Comparison of ENCODE assay signal across 11 cellular contexts in genomic region chr1:226640288-226640687, GRCh38.
A peak's percentile ranks its signal among the peaks of the same experiment; 100 is the strongest.
DNase-seq lines count a peak whose midpoint lies in the region; ATAC-seq and TF ChIP-seq lines count a peak whose summit lies in the region.
"Had no signal": no experiment of that assay in that cellular context is flagged by ENCODE, and none has a peak within 500 bp of the region (broad histone marks: within the 10 kb centered on the region; RNA-seq: fewer than 3 reads in every experiment).

No MANE protein-coding gene starts in this region.

- H3K27ac ChIP-seq in heart left ventricle (peak overlapping the region in 3 of 12 donors; percentile 2 to 81 (median 29)), muscle layer of duodenum (ENCODE audit: low read length) (peak overlapping the region; percentile 39), aorta (ENCODE audit: low read depth in 1 of 2, low read length in 2 of 2) (no peak overlapping the region)

- peaks cover 0 to 50% (median 23%) of the 10 kb centered on the region in 12 donors for H3K4me1 ChIP-seq in heart left ventricle
- peaks cover 11 to 82% of the 10 kb centered on the region in 2 donors for H3K4me1 ChIP-seq in muscle layer of duodenum (ENCODE audit: control insufficient read depth in 1 of 2, insufficient read depth in 2 of 2, low read length in 2 of 2)
- H3K4me1 ChIP-seq in aorta (ENCODE audit: control insufficient read depth in 1 of 2, insufficient read depth in 2 of 2, low read length in 2 of 2), result no peaks in the 10 kb centered on the region

- WGBS in heart left ventricle, 4 donors, result 72 to 75% (median 74%) methylated on average over 8 of the region's 8 CpGs
- WGBS in aorta, 2 donors, result 91 to 93% methylated on average over 8 of the region's 8 CpGs

- in situ Hi-C loops in GM13976 (cut with MboI; ENCODE audit: low sequenced_read_pairs, unreplicated experiment), result loop anchor here (25.0 kb wide), 1 partner anchor 797 kb away; no protein-coding TSS in a partner anchor

- H3K4me3 ChIP-seq in heart left ventricle, result no peak overlapping the region
- H3K4me3 ChIP-seq in muscle layer of duodenum (ENCODE audit: low read depth in 1 of 2, low read length in 2 of 2), result no peak overlapping the region
- no peak overlapping the region for H3K4me3 ChIP-seq in aorta (ENCODE audit: low read length in 2 of 2)

- H3K9me3 ChIP-seq in heart left ventricle, result no peaks in the 10 kb centered on the region
- no peaks in the 10 kb centered on the region for H3K9me3 ChIP-seq in muscle layer of duodenum (ENCODE audit: control insufficient read depth in 1 of 2, low read length in 2 of 2)
- H3K9me3 ChIP-seq in aorta (ENCODE audit: control insufficient read depth, low read length), result no peaks in the 10 kb centered on the region
- H3K9me3 ChIP-seq: BE2C had no signal

- H3K4me3 Mint-ChIP-seq in activated T-helper 17 cell treated with anti-CD3 and anti-CD28 coated beads, Interleukin-2, amount 50 U/mL, for 72 hours, result no peak overlapping the region

- ATAC-seq in heart left ventricle, result no peak
- no peak for ATAC-seq in left cardiac atrium
- no peak for ATAC-seq in activated T-helper 17 cell treated with anti-CD3 and anti-CD28 coated beads, Interleukin-2, amount 50 U/mL, for 72 hours (replicated peaks)
- ATAC-seq in aorta (ENCODE audit: low FRiP score), result no peak

- peaks cover 92% of the 10 kb centered on the region for H3K36me3 Mint-ChIP-seq in activated T-helper 17 cell treated with anti-CD3 and anti-CD28 coated beads, Interleukin-2, amount 50 U/mL, for 72 hours (ENCODE audit: low read depth)

- POLR2A ChIA-PET in HEK293T (lab: Yijun Ruan, JAX), result interaction anchor here (1.3 kb wide), 1 partner anchor 174 kb away, joined by 3 read pairs; no protein-coding TSS in a partner anchor

- peaks cover 28% of the 10 kb centered on the region for H3K4me1 Mint-ChIP-seq in activated T-helper 17 cell treated with anti-CD3 and anti-CD28 coated beads, Interleukin-2, amount 50 U/mL, for 72 hours

- intact Hi-C loops in heart left ventricle (cut with DNase I), result loop anchor here in 1 of 10 donors (10.0 kb wide), 1 partner anchor 95 kb away; the partner anchor contains the start of gene ITPKB
- intact Hi-C loops in left cardiac atrium (cut with DNase I), result no loop called here
- intact Hi-C loops in aorta (cut with DNase I), result no loop called here

- TF ChIP-seq POLR2A in heart left ventricle (IDR thresholded peaks at IDR 0.05), result no peak

- DNase-seq in heart left ventricle (peak in 3 of 5 donors; percentile 17 to 51 (median 28)), left cardiac atrium (no peak), aorta (peak; percentile 24 to 48), GM13976 (ENCODE audit: low spot score) (no peak), iPS-NIHi11 (ENCODE audit: low spot score) (no peak), HEK293T (ENCODE audit: extremely low spot score) (no peak)
- DNase-seq: activated T-cell treated with anti-CD3 and anti-CD28 coated beads for 4 hours, BE2C, erythroblast had no signal

- no peaks in the 10 kb centered on the region for H3K27me3 Mint-ChIP-seq in activated T-helper 17 cell treated with anti-CD3 and anti-CD28 coated beads, Interleukin-2, amount 50 U/mL, for 72 hours

- peak overlapping the region; percentile 75 for H3K27ac Mint-ChIP-seq in activated T-helper 17 cell treated with anti-CD3 and anti-CD28 coated beads, Interleukin-2, amount 50 U/mL, for 72 hours

- TF ChIP-seq CTCF in heart left ventricle (IDR thresholded peaks at IDR 0.05) (no peak), GM13976 (IDR thresholded peaks at IDR 0.05; ENCODE audit: borderline replicate concordance, control extremely low read depth, extremely low read depth, insufficient read depth, missing control alignments) (no peak)

- CTCF ChIA-PET in HEK293T (lab: Yijun Ruan, JAX), result interaction anchor here (2.2 kb wide), 1 partner anchor 14 kb away, joined by 11 read pairs; no protein-coding TSS in a partner anchor

- H3K27me3 ChIP-seq in heart left ventricle (no peaks in the 10 kb centered on the region), muscle layer of duodenum (ENCODE audit: low read depth, low read length) (no peaks in the 10 kb centered on the region), aorta (ENCODE audit: control insufficient read depth in 1 of 2, insufficient read depth in 2 of 2, low read length in 1 of 2) (no peaks in the 10 kb centered on the region)
- H3K27me3 ChIP-seq: BE2C had no signal

- H3K9me3 Mint-ChIP-seq in activated T-helper 17 cell treated with anti-CD3 and anti-CD28 coated beads, Interleukin-2, amount 50 U/mL, for 72 hours, result no peaks in the 10 kb centered on the region

- H3K36me3 ChIP-seq in heart left ventricle (peaks cover 0 to 80% (median 46%) of the 10 kb centered on the region in 9 donors), muscle layer of duodenum (ENCODE audit: control insufficient read depth in 1 of 2, insufficient read depth in 2 of 2, low read length in 2 of 2) (peaks cover 22 to 38% of the 10 kb centered on the region in 2 donors), aorta (ENCODE audit: control insufficient read depth in 1 of 2, insufficient read depth in 2 of 2, low read length in 1 of 2) (no peaks in the 10 kb centered on the region)
- H3K36me3 ChIP-seq: BE2C had no signal

TF ChIP-seq in HEK293T, 16 proteins besides CTCF, POLR2A, EP300 and RAD21:
- TF ChIP-seq ARNT (IDR thresholded peaks at IDR 0.05) (no peak), HDGF (IDR thresholded peaks at IDR 0.05; ENCODE audit: borderline replicate concordance) (no peak), FOXK2 (IDR thresholded peaks at IDR 0.05) (no peak), PKNOX1 (IDR thresholded peaks at IDR 0.05) (no peak), FOXM1 (IDR thresholded peaks at IDR 0.05; ENCODE audit: borderline replicate concordance) (no peak), FOXA1 (IDR thresholded peaks at IDR 0.05) (no peak), L3MBTL2 (conservative IDR thresholded peaks at IDR 0.05) (no peak), LEF1 (IDR thresholded peaks at IDR 0.05; ENCODE audit: borderline replicate concordance) (no peak), BHLHE40 (IDR thresholded peaks at IDR 0.05; ENCODE audit: borderline replicate concordance) (no peak), TARDBP (IDR thresholded peaks at IDR 0.05) (no peak), ELF4 (IDR thresholded peaks at IDR 0.05) (no peak), NFRKB (IDR thresholded peaks at IDR 0.05) (no peak), ZNF384 (IDR thresholded peaks at IDR 0.05) (no peak), SUZ12 (IDR thresholded peaks at IDR 0.05) (no peak), CTBP1 (IDR thresholded peaks at IDR 0.05; ENCODE audit: borderline replicate concordance) (no peak), SP1 (IDR thresholded peaks at IDR 0.05) (no peak)

Comparison
In these comparisons a context has a peak if more than half of its experiments do, and no peak if none do; other contexts are left out.
1. DNase-seq: peak in heart left ventricle (3 of 5) and aorta (2 of 2); none in left cardiac atrium (single experiment), GM13976 (single experiment), iPS-NIHi11 (single experiment) and HEK293T (single experiment).